Comparison of ENCODE assay signal across 10 cellular contexts in genomic region chr10:83667594-83667993, GRCh38.
"Had no signal": no experiment of that assay in that cellular context is flagged by ENCODE, and none has a peak within 500 bp of the region (broad histone marks: within the 10 kb centered on the region; RNA-seq: fewer than 3 reads in every experiment).

No MANE protein-coding gene starts in this region.

- H3K27ac ChIP-seq: body of pancreas, brain microvascular endothelial cell, breast epithelium, WERI-Rb-1 had no signal

- ATAC-seq: activated CD4-positive, alpha-beta T cell treated with anti-CD3 and anti-CD28 coated beads for 36 hours; activated CD4-positive, CD25-positive, alpha-beta regulatory T cell treated with anti-CD3 and anti-CD28 coated beads, Interleukin-2, amount 50 U/mL, for 24 hours; activated CD8-positive, alpha-beta memory T cell treated with anti-CD3 and anti-CD28 coated beads, Interleukin-2, amount 10 ng/mL, durations not matched to agents 7 days and 5 days; activated CD8-positive, alpha-beta T cell treated with anti-CD3 and anti-CD28 coated beads, Interleukin-2, amount 10 ng/mL, durations not matched to agents 7 days and 5 days; activated naive CD8-positive, alpha-beta T cell treated with anti-CD3 and anti-CD28 coated beads, Interleukin-2, amount 50 U/mL, for 24 hours; body of pancreas; WTC11 had no signal
